14 cellular contexts compared by ENCODE assay signal in genomic region chr12:112131686-112132085, GRCh38. TPM values are rescaled to one million over a fixed set of nuclear protein-coding genes. Genes with fewer than 3 reads are reported as not detected.
DNase-seq lines count a peak whose midpoint lies in the region; ATAC-seq and TF ChIP-seq lines count a peak whose summit lies in the region.
"Had no signal": no experiment of that assay in that cellular context is flagged by ENCODE, and none has a peak within 500 bp of the region (broad histone marks: within the 10 kb centered on the region; RNA-seq: fewer than 3 reads in every experiment).

No MANE protein-coding gene starts in this region.

- peaks cover 20% of the 10 kb centered on the region; the same call in 1 of the 2 replicates for H4K20me1 ChIP-seq in OCI-LY3 (ENCODE audit: insufficient read depth, low read length)

- no peak overlapping the region for H2AFZ ChIP-seq in OCI-LY3 (ENCODE audit: low read depth, low read length)

- H3K9ac ChIP-seq in OCI-LY3 (ENCODE audit: low read length), result peak overlapping the region; percentile 61

- peak overlapping the region; percentile 64; the same call in 1 of the 2 replicates for H3K4me3 ChIP-seq in OCI-LY3 (ENCODE audit: low read length)

- peaks cover 26% of the 10 kb centered on the region for H3K36me3 Mint-ChIP-seq in activated CD4-positive, alpha-beta T cell treated with anti-CD3 and anti-CD28 coated beads for 36 hours (ENCODE audit: low read depth)
- H3K36me3 Mint-ChIP-seq in dendritic cell treated with granulocyte-macrophage colony-stimulating factor and Interleukin-4, amounts not matched to agents 40 ng/mL and 50 ng/mL, for 4 days (ENCODE audit: low read depth), result peaks cover 58% of the 10 kb centered on the region
- H3K36me3 Mint-ChIP-seq in stimulated activated effector memory CD8-positive, alpha-beta T cell treated with anti-CD3 and anti-CD28 coated beads, Interleukin-12 subunit alpha, Interleukin-12 subunit beta, amount 100 ng/mL, for 72 hours, result peaks cover 60% of the 10 kb centered on the region

- H3K9me3 Mint-ChIP-seq in activated CD4-positive, alpha-beta T cell treated with anti-CD3 and anti-CD28 coated beads for 36 hours (ENCODE audit: low read depth), result no peaks in the 10 kb centered on the region
- no peaks in the 10 kb centered on the region for H3K9me3 Mint-ChIP-seq in dendritic cell treated with granulocyte-macrophage colony-stimulating factor and Interleukin-4, amounts not matched to agents 40 ng/mL and 50 ng/mL, for 4 days
- H3K9me3 Mint-ChIP-seq in stimulated activated effector memory CD8-positive, alpha-beta T cell treated with anti-CD3 and anti-CD28 coated beads, Interleukin-12 subunit alpha, Interleukin-12 subunit beta, amount 100 ng/mL, for 72 hours, result no peaks in the 10 kb centered on the region
- H3K9me3 Mint-ChIP-seq: HFFc6 had no signal

- DNase-seq in activated CD4-positive, alpha-beta T cell treated with anti-CD3 and anti-CD28 coated beads for 36 hours, result no peak
- DNase-seq in activated CD4-positive, alpha-beta T cell treated with anti-CD3 and anti-CD28 coated beads for 1 hour, result no peak
- DNase-seq in stimulated activated effector memory CD8-positive, alpha-beta T cell treated with anti-CD3 and anti-CD28 coated beads, Interleukin-12 subunit alpha, Interleukin-12 subunit beta, amount 100 ng/mL, for 72 hours (ENCODE audit: low spot score in 2 of 2), result no peak
- DNase-seq: activated effector memory CD4-positive, alpha-beta T cell treated with Interleukin-2 at 50 U/mL for 16 hours; central memory CD4-positive, alpha-beta T cell; DMS153; HFFc6; MM.1S; SK-N-SH had no signal

- H3K9me3 ChIP-seq in OCI-LY3 (ENCODE audit: insufficient read depth, low read length), result no peaks in the 10 kb centered on the region
- H3K9me3 ChIP-seq: SK-N-SH had no signal

- intact Hi-C loops in activated CD4-positive, alpha-beta T cell treated with anti-CD3 and anti-CD28 coated beads for 36 hours (cut with DNase I, micrococcal nuclease), result loop anchor here (2.0 to 5.0 kb wide), 2 partner anchors 251 to 289 kb away; partner anchors contain the start of genes HECTD4 (in 1 of the 2) and MAPKAPK5 (in 1 of the 2)
- intact Hi-C loops in dendritic cell treated with granulocyte-macrophage colony-stimulating factor and Interleukin-4, amounts not matched to agents 40 ng/mL and 50 ng/mL, for 4 days (cut with micrococcal nuclease), result loop anchor here (5.0 kb wide), 1 partner anchor 34 kb away; no protein-coding TSS in a partner anchor

- POLR2A ChIA-PET in activated CD4-positive, alpha-beta T cell treated with anti-CD3 and anti-CD28 coated beads for 36 hours (lab: Charles Lee), result interaction anchor here (0.9 kb wide), 1 partner anchor 35 kb away, joined by 4 read pairs; no protein-coding TSS in a partner anchor

- H3K4me1 ChIP-seq in OCI-LY3 (ENCODE audit: low read length), result peaks cover 46% of the 10 kb centered on the region

- H3K27ac Mint-ChIP-seq in activated CD4-positive, alpha-beta T cell treated with anti-CD3 and anti-CD28 coated beads for 36 hours, result peak overlapping the region; percentile 91
- peak overlapping the region; percentile 84 for H3K27ac Mint-ChIP-seq in dendritic cell treated with granulocyte-macrophage colony-stimulating factor and Interleukin-4, amounts not matched to agents 40 ng/mL and 50 ng/mL, for 4 days
- peak overlapping the region; percentile 85 for H3K27ac Mint-ChIP-seq in stimulated activated effector memory CD8-positive, alpha-beta T cell treated with anti-CD3 and anti-CD28 coated beads, Interleukin-12 subunit alpha, Interleukin-12 subunit beta, amount 100 ng/mL, for 72 hours

- H3K4me3 Mint-ChIP-seq in activated CD4-positive, alpha-beta T cell treated with anti-CD3 and anti-CD28 coated beads for 36 hours, result peak overlapping the region; percentile 51
- H3K4me3 Mint-ChIP-seq in dendritic cell treated with granulocyte-macrophage colony-stimulating factor and Interleukin-4, amounts not matched to agents 40 ng/mL and 50 ng/mL, for 4 days, result peak overlapping the region; percentile 44
- peak overlapping the region; percentile 57 for H3K4me3 Mint-ChIP-seq in stimulated activated effector memory CD8-positive, alpha-beta T cell treated with anti-CD3 and anti-CD28 coated beads, Interleukin-12 subunit alpha, Interleukin-12 subunit beta, amount 100 ng/mL, for 72 hours
- H3K4me3 Mint-ChIP-seq: HFFc6 had no signal

- TF ChIP-seq CTCF in OCI-LY3 (IDR thresholded peaks at IDR 0.05; ENCODE audit: low read depth, low read length), result no peak

- no peaks in the 10 kb centered on the region for H3K27me3 ChIP-seq in OCI-LY3 (ENCODE audit: low read depth, low read length)

- no peak for ATAC-seq in activated CD4-positive, alpha-beta T cell treated with anti-CD3 and anti-CD28 coated beads for 36 hours
- no peak for ATAC-seq in stimulated activated effector memory CD8-positive, alpha-beta T cell treated with anti-CD3 and anti-CD28 coated beads, Interleukin-12 subunit alpha, Interleukin-12 subunit beta, amount 100 ng/mL, for 72 hours
- ATAC-seq in GM19397 (IDR thresholded peaks at IDR 0.05; ENCODE audit: unreplicated experiment), result no peak
- ATAC-seq in GM18907 (IDR thresholded peaks at IDR 0.05; ENCODE audit: unreplicated experiment), result no peak
- no peak for ATAC-seq in GM19328 (IDR thresholded peaks at IDR 0.05; ENCODE audit: unreplicated experiment)

- CTCF ChIA-PET in activated CD4-positive, alpha-beta T cell treated with anti-CD3 and anti-CD28 coated beads for 36 hours (lab: Charles Lee), result interaction anchor here (0.7 to 2.2 kb wide), 8 partner anchors 13 to 247 kb away, joined by 3 to 9 read pairs (median 4); partner anchors contain the start of gene NAA25

- peak overlapping the region; percentile 87 for H3K4me2 ChIP-seq in OCI-LY3 (ENCODE audit: low read length)

- peak overlapping the region; percentile 96 for H3K27ac ChIP-seq in OCI-LY3 (ENCODE audit: low read length)

- H3K27me3 Mint-ChIP-seq in activated CD4-positive, alpha-beta T cell treated with anti-CD3 and anti-CD28 coated beads for 36 hours, result no peaks in the 10 kb centered on the region
- H3K27me3 Mint-ChIP-seq in dendritic cell treated with granulocyte-macrophage colony-stimulating factor and Interleukin-4, amounts not matched to agents 40 ng/mL and 50 ng/mL, for 4 days, result no peaks in the 10 kb centered on the region

- H3K36me3 ChIP-seq in OCI-LY3 (replicated peaks; ENCODE audit: low read depth, low read length), result peaks cover 50% of the 10 kb centered on the region

- H3K79me2 ChIP-seq in OCI-LY3 (ENCODE audit: low read length), result peaks cover 72% of the 10 kb centered on the region

- H3K4me1 Mint-ChIP-seq in activated CD4-positive, alpha-beta T cell treated with anti-CD3 and anti-CD28 coated beads for 36 hours, result peaks cover 51% of the 10 kb centered on the region
- H3K4me1 Mint-ChIP-seq in dendritic cell treated with granulocyte-macrophage colony-stimulating factor and Interleukin-4, amounts not matched to agents 40 ng/mL and 50 ng/mL, for 4 days (ENCODE audit: low read depth), result peaks cover 40% of the 10 kb centered on the region
- peaks cover 46% of the 10 kb centered on the region for H3K4me1 Mint-ChIP-seq in stimulated activated effector memory CD8-positive, alpha-beta T cell treated with anti-CD3 and anti-CD28 coated beads, Interleukin-12 subunit alpha, Interleukin-12 subunit beta, amount 100 ng/mL, for 72 hours

RNA-seq across cellular contexts. Expression of gene TRAFD1, which starts 6.3 kb away (rescaled TPM):
- total RNA-seq in activated CD4-positive, alpha-beta T cell treated with anti-CD3 and anti-CD28 coated beads for 36 hours, result 10 to 100 TPM; 52.5 to 54.1 TPM

RNA-seq across cellular contexts. Expression of gene NAA25, which starts 23.1 kb away (rescaled TPM):
- total RNA-seq in activated CD4-positive, alpha-beta T cell treated with anti-CD3 and anti-CD28 coated beads for 36 hours, result 10 to 100 TPM; 50.9 to 58.5 TPM
